Comparison of ENCODE assay signal across 8 cellular contexts in the genomic region with DNA sequence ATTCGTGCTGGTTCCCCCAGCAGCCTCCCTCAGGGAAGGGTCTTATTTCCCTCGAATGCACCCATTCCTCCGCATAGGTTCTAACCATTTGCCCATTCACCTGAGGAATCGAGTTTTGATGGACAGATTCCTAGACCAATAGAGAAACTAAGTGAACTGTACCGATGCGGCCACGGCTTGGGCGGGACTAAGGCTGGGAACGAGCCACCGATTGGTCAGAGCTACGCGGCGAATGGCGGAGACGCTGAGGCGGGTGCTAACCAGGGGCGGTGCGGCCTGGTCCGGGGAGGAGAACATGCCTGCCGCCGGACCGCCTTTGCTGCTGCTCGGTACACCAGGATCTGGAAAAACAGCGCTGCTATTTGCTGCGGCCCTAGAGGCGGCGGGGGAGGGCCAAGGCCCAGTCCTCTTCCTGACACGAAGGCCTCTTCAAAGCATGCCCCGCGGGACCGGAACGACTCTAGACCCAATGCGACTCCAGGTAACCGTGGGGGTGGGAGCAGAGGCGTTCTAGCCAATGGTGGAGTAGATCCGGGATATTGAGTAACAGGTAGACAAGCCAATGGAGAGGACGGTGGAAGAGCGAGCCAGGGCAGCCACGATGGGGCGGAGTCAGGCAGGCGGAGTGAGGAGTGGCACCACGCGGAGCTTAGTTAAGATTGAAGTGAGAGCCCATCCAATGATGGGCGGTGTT. TPM values are rescaled to one million over a fixed set of nuclear protein-coding genes. Genes with fewer than 3 reads are reported as not detected.
DNase-seq lines count a peak whose midpoint lies in the region; ATAC-seq and TF ChIP-seq lines count a peak whose summit lies in the region.

A gene with protein sequence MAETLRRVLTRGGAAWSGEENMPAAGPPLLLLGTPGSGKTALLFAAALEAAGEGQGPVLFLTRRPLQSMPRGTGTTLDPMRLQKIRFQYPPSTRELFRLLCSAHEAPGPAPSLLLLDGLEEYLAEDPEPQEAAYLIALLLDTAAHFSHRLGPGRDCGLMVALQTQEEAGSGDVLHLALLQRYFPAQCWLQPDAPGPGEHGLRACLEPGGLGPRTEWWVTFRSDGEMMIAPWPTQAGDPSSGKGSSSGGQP (plus strand): TSS at position 218 of the 694 bp plus-strand sequence. CDS start 15 bp downstream, at position 233.

- H3K4me3 Mint-ChIP-seq in activated T-helper 1 cell treated with anti-CD3 and anti-CD28 coated beads, Interleukin-12 subunit alpha, Interleukin-12 subunit beta, Interleukin-2, Interleukin-4 antibody, amounts not matched to agents 30 ng/mL and 10 ng/mL and 1 ng/mL, durations not matched to agents 14 hours and 24 hours and 36 hours = no peak within 1 kb of the TSS
- H3K4me3 Mint-ChIP-seq in naive B cell = peak within 1 kb of the TSS in 1 of 8 donors; percentile 2
- no peak within 1 kb of the TSS for H3K4me3 Mint-ChIP-seq in stimulated activated effector memory CD8-positive, alpha-beta T cell treated with anti-CD3 and anti-CD28 coated beads, Interleukin-12 subunit alpha, Interleukin-12 subunit beta, amount 100 ng/mL, for 72 hours

- H4K20me1 ChIP-seq in DOHH2 (ENCODE audit: control insufficient read depth, insufficient read depth, low read depth, low read length) (no peaks in the 10 kb centered on the region), GM23248 (ENCODE audit: insufficient read depth) (no peaks in the 10 kb centered on the region), Karpas-422 (ENCODE audit: insufficient read depth, low read depth, low read length) (no peaks in the 10 kb centered on the region)

- peaks cover 32% of the 10 kb centered on the region for H3K4me1 Mint-ChIP-seq in activated T-helper 1 cell treated with anti-CD3 and anti-CD28 coated beads, Interleukin-12 subunit alpha, Interleukin-12 subunit beta, Interleukin-2, Interleukin-4 antibody, amounts not matched to agents 30 ng/mL and 10 ng/mL and 1 ng/mL, durations not matched to agents 14 hours and 24 hours and 36 hours (ENCODE audit: low read depth)
- peaks cover 11 to 19% (median 14%) of the 10 kb centered on the region in 3 donors for H3K4me1 Mint-ChIP-seq in naive B cell
- peaks cover 31% of the 10 kb centered on the region for H3K4me1 Mint-ChIP-seq in stimulated activated effector memory CD8-positive, alpha-beta T cell treated with anti-CD3 and anti-CD28 coated beads, Interleukin-12 subunit alpha, Interleukin-12 subunit beta, amount 100 ng/mL, for 72 hours

- peak; percentile 85 to 87 for ATAC-seq in naive B cell (ENCODE audit: low read depth in 2 of 2)
- peak; percentile 94 for ATAC-seq in stimulated activated effector memory CD8-positive, alpha-beta T cell treated with anti-CD3 and anti-CD28 coated beads, Interleukin-12 subunit alpha, Interleukin-12 subunit beta, amount 100 ng/mL, for 72 hours

- in situ Hi-C loops in GM23248 (cut with MboI) = no loop called here

- TF ChIP-seq CTCF in DOHH2 (IDR thresholded peaks at IDR 0.05; ENCODE audit: low read depth, low read length, poor library complexity, severe bottlenecking) (no peak), Peyer's patch (IDR thresholded peaks at IDR 0.05) (no peak), fibroblast of mammary gland (conservative IDR thresholded peaks at IDR 0.05; ENCODE audit: control insufficient read depth, insufficient read depth, low read depth, low read length) (no peak)

- peak; percentile 99 for DNase-seq in GM23248
- peak; percentile 99 for DNase-seq in Karpas-422
- peak; percentile 98 to 99 (median 99) for DNase-seq in Peyer's patch
- DNase-seq in activated T-helper 1 cell treated with anti-CD3 and anti-CD28 coated beads, Interleukin-12 subunit alpha, Interleukin-12 subunit beta, Interleukin-2, Interleukin-4 antibody, amounts not matched to agents 30 ng/mL and 10 ng/mL and 1 ng/mL, durations not matched to agents 14 hours and 24 hours and 36 hours (ENCODE audit: low spot score) = peak; percentile 97
- peak; percentile 99 for DNase-seq in fibroblast of mammary gland (ENCODE audit: low read depth)
- peak; percentile 98 for DNase-seq in naive B cell
- DNase-seq in stimulated activated effector memory CD8-positive, alpha-beta T cell treated with anti-CD3 and anti-CD28 coated beads, Interleukin-12 subunit alpha, Interleukin-12 subunit beta, amount 100 ng/mL, for 72 hours (ENCODE audit: low spot score in 2 of 2) = peak; percentile 93 to 97

- H3K27ac ChIP-seq in DOHH2 (ENCODE audit: low read depth, low read length) (peak within 1 kb of the TSS; percentile 86), GM23248 (peak within 1 kb of the TSS; percentile 78), Karpas-422 (ENCODE audit: low read length) (peak within 1 kb of the TSS; percentile 82), Peyer's patch (peak within 1 kb of the TSS; percentile 89 to 98 (median 96))

- H3K9me2 ChIP-seq in DOHH2 (replicated peaks; ENCODE audit: control insufficient read depth, low read length) (no peaks in the 10 kb centered on the region), GM23248 (ENCODE audit: insufficient read depth) (no peaks in the 10 kb centered on the region), Karpas-422 (replicated peaks; ENCODE audit: insufficient read depth, low read length) (no peaks in the 10 kb centered on the region)

- H3K27me3 Mint-ChIP-seq in activated T-helper 1 cell treated with anti-CD3 and anti-CD28 coated beads, Interleukin-12 subunit alpha, Interleukin-12 subunit beta, Interleukin-2, Interleukin-4 antibody, amounts not matched to agents 30 ng/mL and 10 ng/mL and 1 ng/mL, durations not matched to agents 14 hours and 24 hours and 36 hours (ENCODE audit: insufficient read depth) = no peaks in the 10 kb centered on the region
- no peaks in the 10 kb centered on the region for H3K27me3 Mint-ChIP-seq in naive B cell

- no peak for TF ChIP-seq POLR2A in Peyer's patch (IDR thresholded peaks at IDR 0.05)

- H3K9me3 Mint-ChIP-seq in activated T-helper 1 cell treated with anti-CD3 and anti-CD28 coated beads, Interleukin-12 subunit alpha, Interleukin-12 subunit beta, Interleukin-2, Interleukin-4 antibody, amounts not matched to agents 30 ng/mL and 10 ng/mL and 1 ng/mL, durations not matched to agents 14 hours and 24 hours and 36 hours = no peaks in the 10 kb centered on the region
- H3K9me3 Mint-ChIP-seq in naive B cell = no peaks in the 10 kb centered on the region
- H3K9me3 Mint-ChIP-seq in stimulated activated effector memory CD8-positive, alpha-beta T cell treated with anti-CD3 and anti-CD28 coated beads, Interleukin-12 subunit alpha, Interleukin-12 subunit beta, amount 100 ng/mL, for 72 hours = no peaks in the 10 kb centered on the region

- H3K27me3 ChIP-seq in DOHH2 (ENCODE audit: control insufficient read depth, low read length) (no peaks in the 10 kb centered on the region), GM23248 (replicated peaks; ENCODE audit: insufficient read depth) (no peaks in the 10 kb centered on the region), Karpas-422 (ENCODE audit: low read length) (no peaks in the 10 kb centered on the region), Peyer's patch (no peaks in the 10 kb centered on the region)

- H3K36me3 ChIP-seq in DOHH2 (ENCODE audit: control insufficient read depth, low read length) = peaks cover 28% of the 10 kb centered on the region
- H3K36me3 ChIP-seq in GM23248 (ENCODE audit: low read depth) = no peaks in the 10 kb centered on the region
- H3K36me3 ChIP-seq in Karpas-422 (ENCODE audit: insufficient read depth, low read length) = 0 out of 2 replicates have a peak, but pooled peaks cover 4% of the 10 kb centered on the region
- H3K36me3 ChIP-seq in Peyer's patch = no peaks in the 10 kb centered on the region

- H3K36me3 Mint-ChIP-seq in activated T-helper 1 cell treated with anti-CD3 and anti-CD28 coated beads, Interleukin-12 subunit alpha, Interleukin-12 subunit beta, Interleukin-2, Interleukin-4 antibody, amounts not matched to agents 30 ng/mL and 10 ng/mL and 1 ng/mL, durations not matched to agents 14 hours and 24 hours and 36 hours (ENCODE audit: low read depth) = peaks cover 16% of the 10 kb centered on the region
- H3K36me3 Mint-ChIP-seq in naive B cell = peaks cover 0 to under 1% of the 10 kb centered on the region in 2 donors
- H3K36me3 Mint-ChIP-seq in stimulated activated effector memory CD8-positive, alpha-beta T cell treated with anti-CD3 and anti-CD28 coated beads, Interleukin-12 subunit alpha, Interleukin-12 subunit beta, amount 100 ng/mL, for 72 hours = peaks cover 37% of the 10 kb centered on the region

- H3K4me1 ChIP-seq in DOHH2 (ENCODE audit: control insufficient read depth, low read length) (peaks cover 45% of the 10 kb centered on the region), GM23248 (ENCODE audit: insufficient read depth) (peaks cover 30% of the 10 kb centered on the region), Karpas-422 (ENCODE audit: low read length) (peaks cover 46% of the 10 kb centered on the region), Peyer's patch (peaks cover 0 to 32% (median 8%) of the 10 kb centered on the region in 4 donors)

- no peak within 1 kb of the TSS for H3K27ac Mint-ChIP-seq in activated T-helper 1 cell treated with anti-CD3 and anti-CD28 coated beads, Interleukin-12 subunit alpha, Interleukin-12 subunit beta, Interleukin-2, Interleukin-4 antibody, amounts not matched to agents 30 ng/mL and 10 ng/mL and 1 ng/mL, durations not matched to agents 14 hours and 24 hours and 36 hours
- peak within 1 kb of the TSS in 2 of 6 donors; percentile 5 to 38 for H3K27ac Mint-ChIP-seq in naive B cell
- H3K27ac Mint-ChIP-seq in stimulated activated effector memory CD8-positive, alpha-beta T cell treated with anti-CD3 and anti-CD28 coated beads, Interleukin-12 subunit alpha, Interleukin-12 subunit beta, amount 100 ng/mL, for 72 hours = no peak within 1 kb of the TSS

- 1% methylated on average over 44 of the region's 44 CpGs for WGBS in GM23248 (ENCODE audit: low coverage in 1 of 2, low lambda C conversion rate in 2 of 2, missing lambda C conversion rate in 2 of 2), 2 experiments

- H3F3A ChIP-seq in DOHH2 (ENCODE audit: control insufficient read depth, insufficient read depth) (peaks cover 14% of the 10 kb centered on the region), GM23248 (ENCODE audit: insufficient read depth) (peaks cover 24% of the 10 kb centered on the region)

- no peaks in the 10 kb centered on the region for H3K9me3 ChIP-seq in DOHH2 (ENCODE audit: control insufficient read depth, insufficient read depth, low read length)
- H3K9me3 ChIP-seq in GM23248 (ENCODE audit: low read depth) = no peaks in the 10 kb centered on the region
- no peaks in the 10 kb centered on the region for H3K9me3 ChIP-seq in Karpas-422 (ENCODE audit: low read length)
- no peaks in the 10 kb centered on the region for H3K9me3 ChIP-seq in Peyer's patch

- intact Hi-C loops in activated T-helper 1 cell treated with anti-CD3 and anti-CD28 coated beads, Interleukin-12 subunit alpha, Interleukin-12 subunit beta, Interleukin-2, Interleukin-4 antibody, amounts not matched to agents 30 ng/mL and 10 ng/mL and 1 ng/mL, durations not matched to agents 14 hours and 24 hours and 36 hours (cut with micrococcal nuclease) = loop anchor here (1.0 to 2.0 kb wide), 8 partner anchors 19 to 223 kb away; a partner anchor contains a TSS

- H3K79me2 ChIP-seq in DOHH2 (ENCODE audit: control insufficient read depth, low read length) = peaks cover 46% of the 10 kb centered on the region
- H3K79me2 ChIP-seq in GM23248 (ENCODE audit: insufficient read depth) = no peaks in the 10 kb centered on the region
- peaks cover 35% of the 10 kb centered on the region for H3K79me2 ChIP-seq in Karpas-422 (ENCODE audit: low read length)

- peak within 1 kb of the TSS; percentile 84 for H3K9ac ChIP-seq in GM23248
- H3K9ac ChIP-seq in Karpas-422 (ENCODE audit: low read length) = peak within 1 kb of the TSS; percentile 91

- peak within 1 kb of the TSS; percentile 94 for H3K4me3 ChIP-seq in DOHH2 (ENCODE audit: low read length)
- H3K4me3 ChIP-seq in GM23248 = peak within 1 kb of the TSS; percentile 82
- peak within 1 kb of the TSS; percentile 86 for H3K4me3 ChIP-seq in Karpas-422 (ENCODE audit: low read length)
- H3K4me3 ChIP-seq in Peyer's patch = peak within 1 kb of the TSS; percentile 59 to 81 (median 71)
- H3K4me3 ChIP-seq in fibroblast of mammary gland (ENCODE audit: control insufficient read depth, low read depth, low read length) = peak within 1 kb of the TSS; percentile 79

- H3K4me2 ChIP-seq in DOHH2 (ENCODE audit: low read length) (peak within 1 kb of the TSS; percentile 99), GM23248 (ENCODE audit: unreplicated experiment) (peak within 1 kb of the TSS; percentile 93), Karpas-422 (ENCODE audit: low read depth, low read length, poor library complexity, severe bottlenecking) (peak within 1 kb of the TSS; percentile 91)

- peak within 1 kb of the TSS; percentile 82 for H2AFZ ChIP-seq in GM23248
- H2AFZ ChIP-seq in Karpas-422 (ENCODE audit: low read length) = peak within 1 kb of the TSS; percentile 49; the same call in 1 of the 2 replicates

RNA-seq across cellular contexts. Expression of the gene that starts here (rescaled TPM):
- 0.32 TPM in 1 of 2 replicates, not detected in the other for total RNA-seq in GM23248 (2014; rRNA removed; shearing (Covaris generic))
- polyA plus RNA-seq in GM23248 (2016; fragmentation: Nextera tagmentation; extraction: Ambion mirVana) (1.3 and 1.4 TPM in 2 replicates), naive B cell (ENCODE audit: low read depth in 6 of 6) (10 to 100 TPM in 1 of 6 donors, 1 to 10 TPM in 5; 6.0 to 10.2 (median 7.6) TPM)
- 7.4 and 12.6 TPM in 2 replicates for total RNA-seq in Karpas-422 (2014; rRNA removed; shearing (Covaris generic); ENCODE audit: low replicate concordance)
- total RNA-seq in Peyer's patch = 1 to 10 TPM in 2 of 4 donors, under 1 TPM in 1, not detected in 1; 0.76 to 3.2 (median 1.9) TPM
- total RNA-seq in activated T-helper 1 cell treated with anti-CD3 and anti-CD28 coated beads, Interleukin-12 subunit alpha, Interleukin-12 subunit beta, Interleukin-2, Interleukin-4 antibody, amounts not matched to agents 30 ng/mL and 10 ng/mL and 1 ng/mL, durations not matched to agents 14 hours and 24 hours and 36 hours = 3.2 and 3.9 TPM in 2 replicates

Comparison
In these comparisons a context has a peak if more than half of its experiments do, and no peak if none do; other contexts are left out.
1. Peak in every context shown above with its lines: DNase-seq, ATAC-seq, H3K4me3 ChIP-seq and H3K27ac ChIP-seq.